In genomic region chr17:66021757-66022156, GRCh38 we compare ENCODE assay signal across 25 cellular contexts.
DNase-seq lines count a peak whose midpoint lies in the region; ATAC-seq, FAIRE-seq and TF ChIP-seq lines count a peak whose summit lies in the region.
"Had no signal": no experiment of that assay in that cellular context is flagged by ENCODE, and none has a peak within 500 bp of the region (broad histone marks: within the 10 kb centered on the region; RNA-seq: fewer than 3 reads in every experiment).

No MANE protein-coding gene starts in this region.

- ATAC-seq in WTC11 = peak; percentile 65
- ATAC-seq: activated T-cell treated with anti-CD3 and anti-CD28 coated beads, Interleukin-2, amount 50 U/mL, for 72 hours; stimulated activated naive CD8-positive, alpha-beta T cell treated with anti-CD3 and anti-CD28 coated beads, Interleukin-15, amount 100 ng/mL, for 72 hours had no signal

- H4K8ac ChIP-seq in neuronal stem cell (ENCODE audit: low read depth, low read length) = no peak overlapping the region

- no peak overlapping the region for H2BK120ac ChIP-seq in neuronal stem cell (ENCODE audit: low read depth, low read length)

- no peak overlapping the region for H4K91ac ChIP-seq in neuronal stem cell (ENCODE audit: low read depth, low read length, poor library complexity)

- peaks cover 30% of the 10 kb centered on the region for H3K9me3 Mint-ChIP-seq in WTC11
- H3K9me3 Mint-ChIP-seq in progenitor cell of endocrine pancreas (ENCODE audit: low read depth) = peaks cover 26% of the 10 kb centered on the region

- peaks cover 0 to 34% of the 10 kb centered on the region in 2 donors for H3K9me3 ChIP-seq in neuronal stem cell (replicated peaks in 1 of 2; ENCODE audit: control insufficient read depth in 2 of 2, insufficient read depth in 1 of 2, low read depth in 1 of 2, low read length in 2 of 2)
- H3K9me3 ChIP-seq: HAP-1, prostate gland, thyroid gland had no signal

- no peaks in the 10 kb centered on the region for H3K4me1 ChIP-seq in neuronal stem cell (ENCODE audit: control insufficient read depth in 2 of 2, insufficient read depth in 1 of 2, low read depth in 1 of 2, low read length in 2 of 2)
- H3K4me1 ChIP-seq: HAP-1, prostate gland, thyroid gland had no signal

- peak overlapping the region; percentile 67 for H3K14ac ChIP-seq in neuronal stem cell (ENCODE audit: low read length)

- POLR2A ChIA-PET in WTC11 (lab: Charles Lee) = no interaction called here

- no peak overlapping the region for H3K9ac ChIP-seq in neuronal stem cell (ENCODE audit: low read depth, low read length, poor library complexity)
- H3K9ac ChIP-seq: SK-N-SH had no signal

- DNase-seq in GM12865 (ENCODE audit: low read depth) (peak; percentile 5), HTR-8/SVneo (ENCODE audit: insufficient read length, low spot score) (no peak), WTC11 (ENCODE audit: low spot score) (no peak), neuronal stem cell (ENCODE audit: low spot score) (no peak), progenitor cell of endocrine pancreas (ENCODE audit: low spot score, unreplicated experiment) (no peak), occipital lobe (lab: John Stamatoyannopoulos, UW) (no peak), NCI-H446 (lab: John Stamatoyannopoulos, UW) (no peak)
- no peak for DNase-seq in stimulated activated CD4-positive, alpha-beta T cell treated with anti-CD3 and anti-CD28 coated beads, Interleukin-4, amount 100 ng/mL, for 1 hour
- DNase-seq: activated CD4-positive, alpha-beta T cell treated with anti-CD3 and anti-CD28 coated beads for 48 hours; activated naive CD4-positive, alpha-beta T cell treated with anti-CD3 and anti-CD28 coated beads, Interleukin-2, amount 50 U/mL, for 16 hours; activated T-cell treated with anti-CD3 and anti-CD28 coated beads, Interleukin-2, amount 50 U/mL, for 72 hours; CD4-positive, CD25-positive, alpha-beta regulatory T cell; DMS 273 treated with DMSO at 0.1 percent for 48 hours; kidney glomerular epithelial cell; NCI-H526; SK-N-SH; stimulated activated naive CD8-positive, alpha-beta T cell treated with anti-CD3 and anti-CD28 coated beads, Interleukin-15, amount 100 ng/mL, for 72 hours; T-helper 2 cell; thyroid gland had no signal

- no peak overlapping the region for H3K23ac ChIP-seq in neuronal stem cell (ENCODE audit: low read depth, low read length, poor library complexity)

- peaks cover 2 to 23% of the 10 kb centered on the region in 2 donors for H3K36me3 ChIP-seq in neuronal stem cell (replicated peaks in 1 of 2; ENCODE audit: control insufficient read depth in 2 of 2, insufficient read depth in 2 of 2, low read length in 2 of 2)
- H3K36me3 ChIP-seq: HAP-1, prostate gland, thyroid gland had no signal

- H3K27ac Mint-ChIP-seq in WTC11 (no peak overlapping the region), progenitor cell of endocrine pancreas (no peak overlapping the region)
- H3K27ac Mint-ChIP-seq: activated T-cell treated with anti-CD3 and anti-CD28 coated beads, Interleukin-2, amount 50 U/mL, for 72 hours; dendritic cell treated with granulocyte-macrophage colony-stimulating factor and Interleukin-4, amounts not matched to agents 40 ng/mL and 50 ng/mL, for 4 days; stimulated activated naive CD8-positive, alpha-beta T cell treated with anti-CD3 and anti-CD28 coated beads, Interleukin-15, amount 100 ng/mL, for 72 hours had no signal

- H3K4me2 ChIP-seq in neuronal stem cell (ENCODE audit: insufficient read depth, low read length, poor library complexity, severe bottlenecking) = no peak overlapping the region
- H3K4me2 ChIP-seq: SK-N-SH had no signal

- H3K4me3 ChIP-seq in GM12865 (ENCODE audit: low read depth, low read length) (no peak overlapping the region), neuronal stem cell (ENCODE audit: low read length in 2 of 2) (no peak overlapping the region)
- H3K4me3 ChIP-seq: HAP-1, lung, prostate gland, thyroid gland had no signal

- H3K79me1 ChIP-seq in neuronal stem cell (ENCODE audit: low read depth, low read length) = no peaks in the 10 kb centered on the region

- peak overlapping the region; percentile 7 for H2BK5ac ChIP-seq in neuronal stem cell (ENCODE audit: low read length)

- H3K4me1 Mint-ChIP-seq in WTC11 = no peaks in the 10 kb centered on the region
- H3K4me1 Mint-ChIP-seq in progenitor cell of endocrine pancreas (ENCODE audit: low read depth) = peaks cover 7% of the 10 kb centered on the region
- H3K4me1 Mint-ChIP-seq: CD4-positive, CD25-positive, alpha-beta regulatory T cell; neural crest cell; stimulated activated naive CD8-positive, alpha-beta T cell treated with anti-CD3 and anti-CD28 coated beads, Interleukin-15, amount 100 ng/mL, for 72 hours had no signal

- peak overlapping the region; percentile 67 for H3K18ac ChIP-seq in neuronal stem cell (ENCODE audit: low read length)

- H3K36me3 Mint-ChIP-seq in WTC11 (peaks cover 19% of the 10 kb centered on the region), progenitor cell of endocrine pancreas (ENCODE audit: insufficient read depth) (peaks cover 40% of the 10 kb centered on the region)
- H3K36me3 Mint-ChIP-seq: CD4-positive, CD25-positive, alpha-beta regulatory T cell had no signal

- no peak overlapping the region for H3K4ac ChIP-seq in neuronal stem cell (ENCODE audit: low read length)

- H2AFZ ChIP-seq in neuronal stem cell (ENCODE audit: low read length) = no peak overlapping the region

- no peak overlapping the region for H2BK15ac ChIP-seq in neuronal stem cell (ENCODE audit: low read length)

- H3K27me3 Mint-ChIP-seq in WTC11 (ENCODE audit: low read depth) = peaks cover 3% of the 10 kb centered on the region
- H3K27me3 Mint-ChIP-seq in progenitor cell of endocrine pancreas = no peaks in the 10 kb centered on the region
- H3K27me3 Mint-ChIP-seq: dendritic cell treated with granulocyte-macrophage colony-stimulating factor and Interleukin-4, amounts not matched to agents 40 ng/mL and 50 ng/mL, for 4 days; stimulated activated naive CD8-positive, alpha-beta T cell treated with anti-CD3 and anti-CD28 coated beads, Interleukin-15, amount 100 ng/mL, for 72 hours had no signal

- TF ChIP-seq CTCF in GM12865 (IDR thresholded peaks at IDR 0.05; ENCODE audit: insufficient read depth, low read depth, low read length, missing control alignments) (no peak), WTC11 (IDR thresholded peaks at IDR 0.05) (0 out of 2 replicates have a peak, but pooled peaks have one; percentile 13), progenitor cell of endocrine pancreas (IDR thresholded peaks at IDR 0.05; ENCODE audit: unreplicated experiment) (no peak)

- H3K27me3 ChIP-seq in neuronal stem cell (ENCODE audit: control insufficient read depth in 3 of 3, insufficient read depth in 3 of 3, low read depth in 1 of 3, low read length in 3 of 3) = no peaks in the 10 kb centered on the region
- H3K27me3 ChIP-seq: thyroid gland had no signal

- no CpG with 5 or more reads among the region's 3 CpGs for WGBS in neuronal stem cell (ENCODE audit: extremely low coverage in 2 of 2, insufficient read length in 2 of 2, insufficient replicate concordance in 1 of 2), 2 donors

- H3K4me3 Mint-ChIP-seq in WTC11 (no peak overlapping the region), progenitor cell of endocrine pancreas (ENCODE audit: low read depth) (no peak overlapping the region)
- H3K4me3 Mint-ChIP-seq: activated T-cell treated with anti-CD3 and anti-CD28 coated beads, Interleukin-2, amount 50 U/mL, for 72 hours; CD4-positive, CD25-positive, alpha-beta regulatory T cell; dendritic cell treated with granulocyte-macrophage colony-stimulating factor and Interleukin-4, amounts not matched to agents 40 ng/mL and 50 ng/mL, for 4 days; neural crest cell; stimulated activated naive CD8-positive, alpha-beta T cell treated with anti-CD3 and anti-CD28 coated beads, Interleukin-15, amount 100 ng/mL, for 72 hours had no signal

- no peak overlapping the region for H3K27ac ChIP-seq in neuronal stem cell (replicated peaks; ENCODE audit: low read length)
- H3K27ac ChIP-seq: prostate gland, thyroid gland had no signal

- CTCF ChIA-PET in WTC11 (lab: Charles Lee) = no interaction called here

- H2BK12ac ChIP-seq in neuronal stem cell (ENCODE audit: low read length) = no peak overlapping the region

- FAIRE-seq in HTR-8/SVneo (lab: Jason Lieb, UNC) = peak; percentile 26
- FAIRE-seq: GM12891 had no signal

- H2AK5ac ChIP-seq in neuronal stem cell (ENCODE audit: low read depth, low read length) = no peak overlapping the region

TF ChIP-seq in WTC11, 78 proteins besides CTCF, POLR2A, EP300 and RAD21 (continues in another document):
- TF ChIP-seq RORB (CRISPR knock-in tag; IDR thresholded peaks at IDR 0.05) (no peak), USF1 (CRISPR knock-in tag; IDR thresholded peaks at IDR 0.05) (no peak), ZNF121 (CRISPR knock-in tag; IDR thresholded peaks at IDR 0.05) (no peak), ZNF512 (CRISPR knock-in tag; IDR thresholded peaks at IDR 0.05; ENCODE audit: borderline replicate concordance) (no peak), ZNF263 (CRISPR knock-in tag; IDR thresholded peaks at IDR 0.05; ENCODE audit: low read depth) (no peak), ZNF671 (CRISPR knock-in tag; IDR thresholded peaks at IDR 0.05) (no peak), CBFB (CRISPR knock-in tag; IDR thresholded peaks at IDR 0.05; ENCODE audit: low read depth) (no peak)
